ENCODE assay signal across 1 cellular context in genomic region chr2:3122525-3122924, GRCh38.
TF ChIP-seq lines count a peak whose summit lies in the region.

No MANE protein-coding gene starts in this region.

TF ChIP-seq in SK-N-SH, 30 proteins besides CTCF, POLR2A, EP300 and RAD21 (continued from another document):
- TF ChIP-seq, protein P1, sequence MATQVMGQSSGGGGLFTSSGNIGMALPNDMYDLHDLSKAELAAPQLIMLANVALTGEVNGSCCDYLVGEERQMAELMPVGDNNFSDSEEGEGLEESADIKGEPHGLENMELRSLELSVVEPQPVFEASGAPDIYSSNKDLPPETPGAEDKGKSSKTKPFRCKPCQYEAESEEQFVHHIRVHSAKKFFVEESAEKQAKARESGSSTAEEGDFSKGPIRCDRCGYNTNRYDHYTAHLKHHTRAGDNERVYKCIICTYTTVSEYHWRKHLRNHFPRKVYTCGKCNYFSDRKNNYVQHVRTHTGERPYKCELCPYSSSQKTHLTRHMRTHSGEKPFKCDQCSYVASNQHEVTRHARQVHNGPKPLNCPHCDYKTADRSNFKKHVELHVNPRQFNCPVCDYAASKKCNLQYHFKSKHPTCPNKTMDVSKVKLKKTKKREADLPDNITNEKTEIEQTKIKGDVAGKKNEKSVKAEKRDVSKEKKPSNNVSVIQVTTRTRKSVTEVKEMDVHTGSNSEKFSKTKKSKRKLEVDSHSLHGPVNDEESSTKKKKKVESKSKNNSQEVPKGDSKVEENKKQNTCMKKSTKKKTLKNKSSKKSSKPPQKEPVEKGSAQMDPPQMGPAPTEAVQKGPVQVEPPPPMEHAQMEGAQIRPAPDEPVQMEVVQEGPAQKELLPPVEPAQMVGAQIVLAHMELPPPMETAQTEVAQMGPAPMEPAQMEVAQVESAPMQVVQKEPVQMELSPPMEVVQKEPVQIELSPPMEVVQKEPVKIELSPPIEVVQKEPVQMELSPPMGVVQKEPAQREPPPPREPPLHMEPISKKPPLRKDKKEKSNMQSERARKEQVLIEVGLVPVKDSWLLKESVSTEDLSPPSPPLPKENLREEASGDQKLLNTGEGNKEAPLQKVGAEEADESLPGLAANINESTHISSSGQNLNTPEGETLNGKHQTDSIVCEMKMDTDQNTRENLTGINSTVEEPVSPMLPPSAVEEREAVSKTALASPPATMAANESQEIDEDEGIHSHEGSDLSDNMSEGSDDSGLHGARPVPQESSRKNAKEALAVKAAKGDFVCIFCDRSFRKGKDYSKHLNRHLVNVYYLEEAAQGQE (IDR thresholded peaks at IDR 0.05; ENCODE audit: low read depth, low read length): no peak
- TF ChIP-seq MXI1 (IDR thresholded peaks at IDR 0.05; ENCODE audit: low read depth, low read length) (peak; percentile 90), SMC3 (IDR thresholded peaks at IDR 0.05; ENCODE audit: low read depth, low read length) (peak; percentile 9; the same call in 1 of the 2 replicates), FOXJ3 (CRISPR knock-in tag; IDR thresholded peaks at IDR 0.05) (peak; percentile 94), TEAD4 (IDR thresholded peaks at IDR 0.05; ENCODE audit: borderline replicate concordance, insufficient read depth) (no peak), NFIC (IDR thresholded peaks at IDR 0.05; ENCODE audit: borderline replicate concordance) (no peak), JUND (IDR thresholded peaks at IDR 0.05) (no peak), POLR2AphosphoS5 (IDR thresholded peaks at IDR 0.05; ENCODE audit: low read depth, low read length) (peak; percentile 31; the same call in 1 of the 2 replicates), TCF12 (IDR thresholded peaks at IDR 0.05) (0 out of 2 replicates have a peak, but pooled peaks have one; percentile 26)
- TF ChIP-seq, protein P2, sequence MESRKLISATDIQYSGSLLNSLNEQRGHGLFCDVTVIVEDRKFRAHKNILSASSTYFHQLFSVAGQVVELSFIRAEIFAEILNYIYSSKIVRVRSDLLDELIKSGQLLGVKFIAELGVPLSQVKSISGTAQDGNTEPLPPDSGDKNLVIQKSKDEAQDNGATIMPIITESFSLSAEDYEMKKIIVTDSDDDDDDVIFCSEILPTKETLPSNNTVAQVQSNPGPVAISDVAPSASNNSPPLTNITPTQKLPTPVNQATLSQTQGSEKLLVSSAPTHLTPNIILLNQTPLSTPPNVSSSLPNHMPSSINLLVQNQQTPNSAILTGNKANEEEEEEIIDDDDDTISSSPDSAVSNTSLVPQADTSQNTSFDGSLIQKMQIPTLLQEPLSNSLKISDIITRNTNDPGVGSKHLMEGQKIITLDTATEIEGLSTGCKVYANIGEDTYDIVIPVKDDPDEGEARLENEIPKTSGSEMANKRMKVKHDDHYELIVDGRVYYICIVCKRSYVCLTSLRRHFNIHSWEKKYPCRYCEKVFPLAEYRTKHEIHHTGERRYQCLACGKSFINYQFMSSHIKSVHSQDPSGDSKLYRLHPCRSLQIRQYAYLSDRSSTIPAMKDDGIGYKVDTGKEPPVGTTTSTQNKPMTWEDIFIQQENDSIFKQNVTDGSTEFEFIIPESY (IDR thresholded peaks at IDR 0.05; ENCODE audit: borderline replicate concordance, low read depth): no peak
